ENCODE assay signal across 2 cellular contexts in the genomic region with DNA sequence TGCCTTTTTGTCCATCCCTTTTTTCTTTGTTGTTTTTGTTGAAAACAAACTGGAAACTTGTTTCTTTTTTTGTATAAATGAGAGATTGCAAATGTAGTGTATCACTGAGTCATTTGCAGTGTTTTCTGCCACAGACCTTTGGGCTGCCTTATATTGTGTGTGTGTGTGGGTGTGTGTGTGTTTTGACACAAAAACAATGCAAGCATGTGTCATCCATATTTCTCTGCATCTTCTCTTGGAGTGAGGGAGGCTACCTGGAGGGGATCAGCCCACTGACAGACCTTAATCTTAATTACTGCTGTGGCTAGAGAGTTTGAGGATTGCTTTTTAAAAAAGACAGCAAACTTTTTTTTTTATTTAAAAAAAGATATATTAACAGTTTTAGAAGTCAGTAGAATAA.
TF ChIP-seq lines count a peak whose summit lies in the region.

No MANE protein-coding gene starts in this region.

TF ChIP-seq in IMR-90, 13 proteins besides CTCF, POLR2A, EP300 and RAD21 (continued from another document):
- TF ChIP-seq SMC3 (IDR thresholded peaks at IDR 0.05; ENCODE audit: low read depth, low read length), result no peak
- 0 out of 2 replicates have a peak, but pooled peaks have one; percentile 23 for TF ChIP-seq FOS (IDR thresholded peaks at IDR 0.05; ENCODE audit: low read depth, low read length)
- peak; percentile 33; the same call in 1 of the 2 replicates for TF ChIP-seq CEBPB (IDR thresholded peaks at IDR 0.05; ENCODE audit: low read depth, low read length)
- TF ChIP-seq MAZ (IDR thresholded peaks at IDR 0.05; ENCODE audit: borderline replicate concordance, low read depth, low read length), result no peak

TF ChIP-seq in WTC11, 78 proteins besides CTCF, POLR2A, EP300 and RAD21 (continued from another document):
- no peak for TF ChIP-seq ZNF219 (CRISPR knock-in tag; IDR thresholded peaks at IDR 0.05; ENCODE audit: borderline replicate concordance)
- TF ChIP-seq SOX15 (CRISPR knock-in tag; IDR thresholded peaks at IDR 0.05), result no peak
- no peak for TF ChIP-seq FOXK1 (CRISPR knock-in tag; IDR thresholded peaks at IDR 0.05)
- TF ChIP-seq, protein P1, sequence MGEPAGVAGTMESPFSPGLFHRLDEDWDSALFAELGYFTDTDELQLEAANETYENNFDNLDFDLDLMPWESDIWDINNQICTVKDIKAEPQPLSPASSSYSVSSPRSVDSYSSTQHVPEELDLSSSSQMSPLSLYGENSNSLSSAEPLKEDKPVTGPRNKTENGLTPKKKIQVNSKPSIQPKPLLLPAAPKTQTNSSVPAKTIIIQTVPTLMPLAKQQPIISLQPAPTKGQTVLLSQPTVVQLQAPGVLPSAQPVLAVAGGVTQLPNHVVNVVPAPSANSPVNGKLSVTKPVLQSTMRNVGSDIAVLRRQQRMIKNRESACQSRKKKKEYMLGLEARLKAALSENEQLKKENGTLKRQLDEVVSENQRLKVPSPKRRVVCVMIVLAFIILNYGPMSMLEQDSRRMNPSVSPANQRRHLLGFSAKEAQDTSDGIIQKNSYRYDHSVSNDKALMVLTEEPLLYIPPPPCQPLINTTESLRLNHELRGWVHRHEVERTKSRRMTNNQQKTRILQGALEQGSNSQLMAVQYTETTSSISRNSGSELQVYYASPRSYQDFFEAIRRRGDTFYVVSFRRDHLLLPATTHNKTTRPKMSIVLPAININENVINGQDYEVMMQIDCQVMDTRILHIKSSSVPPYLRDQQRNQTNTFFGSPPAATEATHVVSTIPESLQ (CRISPR knock-in tag; IDR thresholded peaks at IDR 0.05), result no peak
